9 cellular contexts compared by ENCODE assay signal in genomic region chr6:160139420-160139851, GRCh38. TPM values are rescaled to one million over a fixed set of nuclear protein-coding genes. Genes with fewer than 3 reads are reported as not detected.
DNase-seq lines count a peak whose midpoint lies in the region; TF ChIP-seq lines count a peak whose summit lies in the region.
"Had no signal": no experiment of that assay in that cellular context is flagged by ENCODE, and none has a peak within 500 bp of the region (broad histone marks: within the 10 kb centered on the region; RNA-seq: fewer than 3 reads in every experiment).

No MANE protein-coding gene starts in this region.

- H3K4me2 ChIP-seq in SK-N-SH: peak overlapping the region; percentile 43; the same call in 1 of the 2 replicates

- no peak for TF ChIP-seq EP300 in SK-N-SH (IDR thresholded peaks at IDR 0.05; ENCODE audit: borderline replicate concordance in 1 of 2, low read depth in 1 of 2, low read length in 1 of 2)

- H2AFZ ChIP-seq in SK-N-SH (ENCODE audit: low read depth): no peak overlapping the region

- DNase-seq in H4 (ENCODE audit: low spot score) (peak; percentile 22), SK-N-SH (no peak), foreskin fibroblast (peak; percentile 82 to 93), smooth muscle cell of the brain vasculature (ENCODE audit: low read depth, low spot score) (peak; percentile 40), CD1c-positive myeloid dendritic cell (ENCODE audit: extremely low spot score) (no peak), G401 (ENCODE audit: low spot score) (no peak), anterior cingulate cortex (lab: John Stamatoyannopoulos, UW) (no peak)
- DNase-seq: KBM-7 had no signal

- no peak for TF ChIP-seq RAD21 in SK-N-SH (IDR thresholded peaks at IDR 0.05; ENCODE audit: low read length)

- in situ Hi-C loops in G401 (cut with HindIII; ENCODE audit: low sequenced_read_pairs): no loop called here

- 50% methylated on average over 9 of the region's 12 CpGs for WGBS in SK-N-SH (ENCODE audit: low lambda C conversion rate)

- no peaks in the 10 kb centered on the region for H3K9me3 ChIP-seq in SK-N-SH

- H3K4me3 ChIP-seq in SK-N-SH (ENCODE audit: low read depth in 2 of 2, low read length in 1 of 2): no peak overlapping the region
- no peak overlapping the region for H3K4me3 ChIP-seq in foreskin fibroblast (ENCODE audit: low read depth in 1 of 2, low read length in 2 of 2)
- H3K4me3 ChIP-seq: lung had no signal

- H3K27me3 ChIP-seq in SK-N-SH (ENCODE audit: insufficient read depth): no peaks in the 10 kb centered on the region

- TF ChIP-seq CTCF in SK-N-SH (IDR thresholded peaks at IDR 0.05) (no peak), foreskin fibroblast (IDR thresholded peaks at IDR 0.05; ENCODE audit: low read depth, low read length) (no peak)

- no peak overlapping the region for H3K9ac ChIP-seq in SK-N-SH

- no peaks in the 10 kb centered on the region for H3K36me3 ChIP-seq in SK-N-SH (replicated peaks in 1 of 2; ENCODE audit: control insufficient read depth in 1 of 2, insufficient read depth in 2 of 2, low read length in 1 of 2)

- H3K9me2 ChIP-seq in SK-N-SH: no peaks in the 10 kb centered on the region

- no peaks in the 10 kb centered on the region for H4K20me1 ChIP-seq in SK-N-SH (ENCODE audit: insufficient read depth)

- H3K27ac ChIP-seq in SK-N-SH (ENCODE audit: low read depth in 2 of 2, low read length in 1 of 2): peak overlapping the region in 1 of 2 experiments; percentile 62; a peak in 2 of 4 replicates

- no peaks in the 10 kb centered on the region for H3F3A ChIP-seq in SK-N-SH (replicated peaks; ENCODE audit: insufficient read depth)

- CTCF ChIA-PET in SK-N-SH (lab: Yijun Ruan, JAX): interaction anchor here (1.3 to 1.8 kb wide), 2 partner anchors 20 to 340 kb away, joined by 3 to 4 read pairs; no protein-coding TSS in a partner anchor

- POLR2A ChIA-PET in SK-N-SH (lab: Yijun Ruan, JAX): no interaction called here

- peaks cover 0 to 5% of the 10 kb centered on the region in 2 experiments; a peak in 1 of 4 replicates for H3K4me1 ChIP-seq in SK-N-SH (ENCODE audit: control insufficient read depth in 1 of 2, insufficient read depth in 2 of 2, low read depth in 1 of 2, low read length in 1 of 2)

- no peaks in the 10 kb centered on the region for H3K79me2 ChIP-seq in SK-N-SH (ENCODE audit: insufficient read depth)

TF ChIP-seq in SK-N-SH, 30 proteins besides CTCF, POLR2A, EP300 and RAD21:
- TF ChIP-seq FOXJ3 (CRISPR knock-in tag; IDR thresholded peaks at IDR 0.05) (no peak), USF1 (IDR thresholded peaks at IDR 0.05; ENCODE audit: borderline replicate concordance, low read depth) (no peak), GATA2 (CRISPR knock-in tag; IDR thresholded peaks at IDR 0.05) (no peak), FOSL2 (IDR thresholded peaks at IDR 0.05; ENCODE audit: borderline replicate concordance, low read depth) (peak; percentile 84), TCF12 (IDR thresholded peaks at IDR 0.05) (peak; percentile 68), PBX3 (IDR thresholded peaks at IDR 0.05) (peak; percentile 19; the same call in 1 of the 2 replicates), NFIC (IDR thresholded peaks at IDR 0.05; ENCODE audit: borderline replicate concordance) (peak; percentile 65; the same call in 1 of the 2 replicates), JUND (IDR thresholded peaks at IDR 0.05) (peak; percentile 85)
- TF ChIP-seq, protein P1, sequence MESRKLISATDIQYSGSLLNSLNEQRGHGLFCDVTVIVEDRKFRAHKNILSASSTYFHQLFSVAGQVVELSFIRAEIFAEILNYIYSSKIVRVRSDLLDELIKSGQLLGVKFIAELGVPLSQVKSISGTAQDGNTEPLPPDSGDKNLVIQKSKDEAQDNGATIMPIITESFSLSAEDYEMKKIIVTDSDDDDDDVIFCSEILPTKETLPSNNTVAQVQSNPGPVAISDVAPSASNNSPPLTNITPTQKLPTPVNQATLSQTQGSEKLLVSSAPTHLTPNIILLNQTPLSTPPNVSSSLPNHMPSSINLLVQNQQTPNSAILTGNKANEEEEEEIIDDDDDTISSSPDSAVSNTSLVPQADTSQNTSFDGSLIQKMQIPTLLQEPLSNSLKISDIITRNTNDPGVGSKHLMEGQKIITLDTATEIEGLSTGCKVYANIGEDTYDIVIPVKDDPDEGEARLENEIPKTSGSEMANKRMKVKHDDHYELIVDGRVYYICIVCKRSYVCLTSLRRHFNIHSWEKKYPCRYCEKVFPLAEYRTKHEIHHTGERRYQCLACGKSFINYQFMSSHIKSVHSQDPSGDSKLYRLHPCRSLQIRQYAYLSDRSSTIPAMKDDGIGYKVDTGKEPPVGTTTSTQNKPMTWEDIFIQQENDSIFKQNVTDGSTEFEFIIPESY (IDR thresholded peaks at IDR 0.05; ENCODE audit: borderline replicate concordance, low read depth): no peak
- TF ChIP-seq, protein P2, sequence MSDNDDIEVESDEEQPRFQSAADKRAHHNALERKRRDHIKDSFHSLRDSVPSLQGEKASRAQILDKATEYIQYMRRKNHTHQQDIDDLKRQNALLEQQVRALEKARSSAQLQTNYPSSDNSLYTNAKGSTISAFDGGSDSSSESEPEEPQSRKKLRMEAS (IDR thresholded peaks at IDR 0.05; ENCODE audit: low read depth): no peak

RNA-seq across cellular contexts. Expression of gene SLC22A1, which starts 17.8 kb away (rescaled TPM):
- not detected in 2 replicates for total RNA-seq in H4 (2014; rRNA removed; shearing (Covaris generic))
- 0.10 and 0.20 TPM in 2 replicates for polyA plus RNA-seq in SK-N-SH (2012; rRNA removed)
- polyA plus RNA-seq in SK-N-SH (2012; cell fraction: cytosol; rRNA removed): 0.12 and 0.17 TPM in 2 replicates
- 0.62 and 2.6 TPM in 2 replicates for polyA plus RNA-seq in SK-N-SH (2012; cell fraction: nucleus; rRNA removed)
- not detected in 2 replicates for total RNA-seq in G401 (2014; rRNA removed; shearing (Covaris generic))

Comparison
In these comparisons a context has a peak if more than half of its experiments do, and no peak if none do; other contexts are left out.
1. DNase-seq: peak in H4 (single experiment), foreskin fibroblast (2 of 2) and smooth muscle cell of the brain vasculature (single experiment); none in SK-N-SH (single experiment), CD1c-positive myeloid dendritic cell (single experiment), G401 (single experiment) and anterior cingulate cortex (0 of 58).